Comparison of ENCODE assay signal across 8 cellular contexts in genomic region chr3:31704651-31705179, GRCh38.
DNase-seq lines count a peak whose midpoint lies in the region; ATAC-seq and TF ChIP-seq lines count a peak whose summit lies in the region.

No MANE protein-coding gene starts in this region.

- H3K27ac Mint-ChIP-seq in HFFc6 (peak overlapping the region; percentile 32), naive B cell (peak overlapping the region in 5 of 6 donors; percentile 35 to 84 (median 73))

- H3K4me3 Mint-ChIP-seq in HFFc6 (peak overlapping the region; percentile 18), naive B cell (no peak overlapping the region)

- H3K4me3 ChIP-seq in AG09309 (ENCODE audit: control insufficient read depth, low read depth, low read length) (no peak overlapping the region; the same call in 1 of the 2 replicates), astrocyte of the spinal cord (ENCODE audit: low read depth, low read length) (no peak overlapping the region)

- peaks cover 21% of the 10 kb centered on the region for H3K4me1 Mint-ChIP-seq in HFFc6 (ENCODE audit: low read depth)
- H3K4me1 Mint-ChIP-seq in naive B cell: peaks cover 16 to 62% (median 36%) of the 10 kb centered on the region in 3 donors

- no peak for TF ChIP-seq POLR2A in GM18505 (IDR thresholded peaks at IDR 0.05; ENCODE audit: borderline replicate concordance, extremely low read depth, insufficient read depth, insufficient read length)

- H3K36me3 Mint-ChIP-seq in HFFc6 (ENCODE audit: low read depth): no peaks in the 10 kb centered on the region
- H3K36me3 Mint-ChIP-seq in naive B cell: peaks cover 44 to 47% of the 10 kb centered on the region in 2 donors

- H3K27me3 Mint-ChIP-seq in HFFc6 (ENCODE audit: insufficient read depth) (peaks cover 2% of the 10 kb centered on the region; the same call in 1 of the 2 replicates), naive B cell (no peaks in the 10 kb centered on the region)

- ATAC-seq in naive B cell (ENCODE audit: low read depth in 2 of 2) (no peak), GM18505 (IDR thresholded peaks at IDR 0.05; ENCODE audit: unreplicated experiment) (no peak)

- in situ Hi-C loops in astrocyte of the spinal cord (cut with HindIII; ENCODE audit: low sequenced_read_pairs): no loop called here

- DNase-seq in AG09309 (ENCODE audit: low read depth) (peak; percentile 79), HFFc6 (peak; percentile 43), astrocyte of the spinal cord (ENCODE audit: low read depth, low spot score) (peak; percentile 46), naive B cell (no peak), NCI-H524 treated with DMSO at 0.1 percent for 48 hours (lab: John Stamatoyannopoulos, UW) (no peak), NCI-H1436 treated with DMSO at 0.1 percent for 48 hours (lab: John Stamatoyannopoulos, UW) (no peak)
- DNase-seq in central memory CD4-positive, alpha-beta T cell: no peak

- TF ChIP-seq CTCF in AG09309 (IDR thresholded peaks at IDR 0.05; ENCODE audit: control insufficient read depth, insufficient read depth, low read depth, low read length, missing control alignments): no peak
- no peak for TF ChIP-seq CTCF in HFFc6 (IDR thresholded peaks at IDR 0.05)
- no peak for TF ChIP-seq CTCF in astrocyte of the spinal cord (IDR thresholded peaks at IDR 0.05; ENCODE audit: low read depth, low read length)

- H3K9me3 Mint-ChIP-seq in HFFc6 (no peaks in the 10 kb centered on the region), naive B cell (no peaks in the 10 kb centered on the region)

Comparison
In these comparisons a context has a peak if more than half of its experiments do, and no peak if none do; other contexts are left out.
1. DNase-seq: peak in AG09309 (single experiment), HFFc6 (single experiment) and astrocyte of the spinal cord (single experiment); none in naive B cell (single experiment), central memory CD4-positive, alpha-beta T cell (single experiment), NCI-H524 treated with DMSO at 0.1 percent for 48 hours (single experiment) and NCI-H1436 treated with DMSO at 0.1 percent for 48 hours (single experiment).